Comparison of ENCODE assay signal across 16 cellular contexts in genomic region chr14:72856530-72857264, GRCh38.
"Had no signal": no experiment of that assay in that cellular context is flagged by ENCODE, and none has a peak within 500 bp of the region (broad histone marks: within the 10 kb centered on the region; RNA-seq: fewer than 3 reads in every experiment).

No MANE protein-coding gene starts in this region.

- DNase-seq: activated CD4-positive, alpha-beta T cell treated with anti-CD3 and anti-CD28 coated beads, Interleukin-2, amount 50 U/mL, for 48 hours; activated CD4-positive, CD25-positive, alpha-beta regulatory T cell treated with anti-CD3 and anti-CD28 coated beads, Interleukin-2, amount 50 U/mL, for 72 hours; activated CD8-positive, alpha-beta memory T cell treated with anti-CD3 and anti-CD28 coated beads, Interleukin-2, amount 10 ng/mL, durations not matched to agents 7 days and 5 days; activated gamma-delta T cell; activated naive CD8-positive, alpha-beta T cell treated with anti-CD3 and anti-CD28 coated beads for 36 hours; activated T-cell treated with anti-CD3 and anti-CD28 coated beads, Interleukin-2, amount 50 U/mL, for 4 hours; brain microvascular endothelial cell; cerebellar nuclear complex; dermis blood vessel endothelial cell; spleen; stimulated activated CD4-positive, alpha-beta T cell treated with anti-CD3 and anti-CD28 coated beads, Interleukin-1b, Interleukin-23, amount 100 ng/mL, for 48 hours; stimulated activated naive B cell treated with anti-CD40 and anti-IgM and Interleukin-4, amounts not matched to agents 10 μg/mL and 1 μg/mL and 100 μg/mL, for 72 hours had no signal

- H3K27me3 Mint-ChIP-seq: activated naive CD8-positive, alpha-beta T cell treated with anti-CD3 and anti-CD28 coated beads for 36 hours; stimulated activated naive B cell treated with anti-CD40 and anti-IgM and Interleukin-4, amounts not matched to agents 10 μg/mL and 1 μg/mL and 100 μg/mL, for 72 hours had no signal

- H3K4me3 Mint-ChIP-seq: activated CD8-positive, alpha-beta memory T cell treated with anti-CD3 and anti-CD28 coated beads, Interleukin-2, amount 10 ng/mL, durations not matched to agents 7 days and 5 days; activated naive CD8-positive, alpha-beta T cell treated with anti-CD3 and anti-CD28 coated beads for 36 hours; activated T-cell treated with anti-CD3 and anti-CD28 coated beads, Interleukin-2, amount 50 U/mL, for 4 hours; stimulated activated naive B cell treated with anti-CD40 and anti-IgM and Interleukin-4, amounts not matched to agents 10 μg/mL and 1 μg/mL and 100 μg/mL, for 72 hours; T-helper 2 cell treated with Interferon-gamma antibody and Interleukin-4, amounts not matched to agents 5 μg/mL and 100 μg/mL, for 36 hours had no signal

- H3K27ac ChIP-seq: brain microvascular endothelial cell, parathyroid adenoma, spleen, tibial nerve had no signal

- H3K36me3 ChIP-seq: brain microvascular endothelial cell, spleen, tibial nerve had no signal

- H3K27me3 ChIP-seq: brain microvascular endothelial cell, spleen, tibial nerve had no signal

- ATAC-seq: activated CD8-positive, alpha-beta memory T cell treated with anti-CD3 and anti-CD28 coated beads, Interleukin-2, amount 10 ng/mL, durations not matched to agents 7 days and 5 days; activated T-cell treated with anti-CD3 and anti-CD28 coated beads, Interleukin-2, amount 50 U/mL, for 4 hours; sciatic nerve had no signal

- H3K9me3 ChIP-seq: spleen, tibial nerve had no signal

- H3K4me3 ChIP-seq: spleen, tibial nerve had no signal

- H3K27ac Mint-ChIP-seq: activated CD8-positive, alpha-beta memory T cell treated with anti-CD3 and anti-CD28 coated beads, Interleukin-2, amount 10 ng/mL, durations not matched to agents 7 days and 5 days; activated naive CD8-positive, alpha-beta T cell treated with anti-CD3 and anti-CD28 coated beads for 36 hours; T-helper 2 cell treated with Interferon-gamma antibody and Interleukin-4, amounts not matched to agents 5 μg/mL and 100 μg/mL, for 36 hours had no signal

- H3K4me1 ChIP-seq: parathyroid adenoma, tibial nerve had no signal

- H3K36me3 Mint-ChIP-seq: activated CD8-positive, alpha-beta memory T cell treated with anti-CD3 and anti-CD28 coated beads, Interleukin-2, amount 10 ng/mL, durations not matched to agents 7 days and 5 days; activated naive CD8-positive, alpha-beta T cell treated with anti-CD3 and anti-CD28 coated beads for 36 hours had no signal

- H3K9me3 Mint-ChIP-seq: activated naive CD8-positive, alpha-beta T cell treated with anti-CD3 and anti-CD28 coated beads for 36 hours; activated T-cell treated with anti-CD3 and anti-CD28 coated beads, Interleukin-2, amount 50 U/mL, for 4 hours; stimulated activated naive B cell treated with anti-CD40 and anti-IgM and Interleukin-4, amounts not matched to agents 10 μg/mL and 1 μg/mL and 100 μg/mL, for 72 hours; T-helper 2 cell treated with Interferon-gamma antibody and Interleukin-4, amounts not matched to agents 5 μg/mL and 100 μg/mL, for 36 hours had no signal
